Comparison of ENCODE assay signal across 8 cellular contexts in genomic region chr11:111230122-111230465, GRCh38. TPM values are rescaled to one million over a fixed set of nuclear protein-coding genes. Genes with fewer than 3 reads are reported as not detected.
A peak's percentile ranks its signal among the peaks of the same experiment; 100 is the strongest.
DNase-seq lines count a peak whose midpoint lies in the region; ATAC-seq, FAIRE-seq and TF ChIP-seq lines count a peak whose summit lies in the region.

No MANE protein-coding gene starts in this region.

- no peak overlapping the region for H3K4me3 ChIP-seq in CD4-positive, alpha-beta memory T cell (ENCODE audit: low read length in 2 of 2)
- peak overlapping the region; percentile 77; the same call in 1 of the 2 replicates for H3K4me3 ChIP-seq in PC-3 (ENCODE audit: low read length)
- H3K4me3 ChIP-seq in HepG2 (replicated peaks in 1 of 3; ENCODE audit: insufficient read depth in 1 of 3, low read depth in 2 of 3, low read length in 3 of 3) = peak overlapping the region in 1 of 3 experiments; percentile 72; a peak in 3 of 6 replicates

- peaks cover 12% of the 10 kb centered on the region for H3K4me1 ChIP-seq in CD4-positive, alpha-beta memory T cell (ENCODE audit: insufficient read depth, low read length)
- no peaks in the 10 kb centered on the region for H3K4me1 ChIP-seq in PC-3 (ENCODE audit: insufficient read depth, low read length)
- H3K4me1 ChIP-seq in HepG2 (ENCODE audit: insufficient read depth, low read length) = peaks cover 11% of the 10 kb centered on the region

- peak overlapping the region; percentile 90 for H2AFZ ChIP-seq in PC-3 (ENCODE audit: low read length)
- H2AFZ ChIP-seq in HepG2 (ENCODE audit: low read length) = no peak overlapping the region

- WGBS in HepG2 (ENCODE audit: low lambda C conversion rate) = 46% methylated on average over 6 of the region's 6 CpGs

- peak; percentile 26 for ATAC-seq in GM21717 (IDR thresholded peaks at IDR 0.05; ENCODE audit: unreplicated experiment)
- ATAC-seq in PC-3 = peak; percentile 64
- peak; percentile 70 for ATAC-seq in HepG2
- no peak for ATAC-seq in HG02973 (IDR thresholded peaks at IDR 0.05; ENCODE audit: unreplicated experiment)

- peak overlapping the region; percentile 64 to 87 (median 78) for H3K4me3 Mint-ChIP-seq in CD4-positive, alpha-beta memory T cell

- peaks cover 9 to 18% of the 10 kb centered on the region in 2 donors for H3K27me3 Mint-ChIP-seq in CD4-positive, alpha-beta memory T cell

- no peak for DNase-seq in CD4-positive, alpha-beta memory T cell
- no peak for DNase-seq in PC-3
- DNase-seq in HepG2 (ENCODE audit: low spot score) = no peak
- no peak for DNase-seq in NCI-H2196 treated with DMSO at 0.1 percent for 48 hours (lab: John Stamatoyannopoulos, UW; ENCODE audit: unreplicated experiment)
- no peak for DNase-seq in OCI-M2 (lab: John Stamatoyannopoulos, UW; ENCODE audit: unreplicated experiment)
- no peak for DNase-seq in cortex of kidney (lab: John Stamatoyannopoulos, UW)

- no peaks in the 10 kb centered on the region for H3K36me3 Mint-ChIP-seq in CD4-positive, alpha-beta memory T cell

- intact Hi-C loops in CD4-positive, alpha-beta memory T cell (cut with micrococcal nuclease) = loop anchor here (1.0 to 5.0 kb wide), 5 partner anchors 767 to 1283 kb away; no protein-coding TSS in a partner anchor
- intact Hi-C loops in PC-3 (cut with micrococcal nuclease) (loop anchor here (1.0 to 5.0 kb wide), 4 partner anchors 24 to 782 kb away; no protein-coding TSS in a partner anchor), HepG2 (cut with micrococcal nuclease; ENCODE audit: unreplicated experiment) (loop anchor here (1.0 to 5.0 kb wide), 3 partner anchors 217 to 788 kb away; no protein-coding TSS in a partner anchor)

- CTCF ChIA-PET in CD4-positive, alpha-beta memory T cell (lab: Charles Lee; ENCODE audit: partially characterized antibody) = interaction anchor here (0.6 to 4.1 kb wide), 19 partner anchors 9 to 1029 kb away, joined by 3 to 45 read pairs (median 4); partner anchors contain the start of gene FDX1
- CTCF ChIA-PET in PC-3 (lab: Charles Lee) (no interaction called here), HepG2 (lab: Yijun Ruan, JAX; ENCODE audit: low intra/inter-chr PET ratio, low total read pairs) (interaction anchor here (1.2 to 1.9 kb wide), 3 partner anchors 193 to 782 kb away, joined by 4 to 7 read pairs (median 6); no protein-coding TSS in a partner anchor)

- no peaks in the 10 kb centered on the region for H4K20me1 ChIP-seq in PC-3 (ENCODE audit: low read length)
- no peaks in the 10 kb centered on the region for H4K20me1 ChIP-seq in HepG2 (ENCODE audit: insufficient read depth, low read length)

- no peaks in the 10 kb centered on the region for H3K9me3 ChIP-seq in CD4-positive, alpha-beta memory T cell (ENCODE audit: control insufficient read depth in 1 of 2, low read length in 2 of 2)
- H3K9me3 ChIP-seq in PC-3 (ENCODE audit: low read length) = no peaks in the 10 kb centered on the region
- H3K9me3 ChIP-seq in HepG2 (ENCODE audit: low read length) = no peaks in the 10 kb centered on the region

- no peaks in the 10 kb centered on the region for H3K27me3 ChIP-seq in CD4-positive, alpha-beta memory T cell (ENCODE audit: insufficient read depth, low read length)
- peaks cover 12% of the 10 kb centered on the region for H3K27me3 ChIP-seq in PC-3 (ENCODE audit: low read length)
- peaks cover 0 to 15% of the 10 kb centered on the region in 2 experiments; a peak in 2 of 5 replicates for H3K27me3 ChIP-seq in HepG2 (ENCODE audit: control insufficient read depth in 1 of 2, insufficient read depth in 2 of 2, low read length in 2 of 2)

- H3K27ac ChIP-seq in CD4-positive, alpha-beta memory T cell (ENCODE audit: low read depth, low read length) = no peak overlapping the region
- H3K27ac ChIP-seq in PC-3 (ENCODE audit: low read length) (no peak overlapping the region), HepG2 (ENCODE audit: extremely low read length, insufficient read depth, low read length) (no peak overlapping the region)

- no TSS peak for BruUV-seq in PC-3 (replicated peaks; lab: Mats Ljungman, UMichigan)
- BruUV-seq in HepG2 (replicated peaks; lab: Mats Ljungman, UMichigan) = no TSS peak

- TF ChIP-seq CTCF in PC-3 (conservative IDR thresholded peaks at IDR 0.05; ENCODE audit: low read depth, low read length) (no peak), HepG2 (CRISPR knock-in tag; IDR thresholded peaks at IDR 0.05) (no peak)

- H3K79me2 ChIP-seq in PC-3 (ENCODE audit: low read length) (no peaks in the 10 kb centered on the region), HepG2 (ENCODE audit: insufficient read depth, low read length) (no peaks in the 10 kb centered on the region)

- no peak for FAIRE-seq in HepG2 (lab: Jason Lieb, UNC)

- no peaks in the 10 kb centered on the region for H3F3A ChIP-seq in PC-3 (ENCODE audit: low read length, unreplicated experiment)

- no peak for TF ChIP-seq RAD21 in HepG2 (CRISPR knock-in tag; IDR thresholded peaks at IDR 0.05)

- H3K27ac Mint-ChIP-seq in CD4-positive, alpha-beta memory T cell = peak overlapping the region in 1 of 7 donors; percentile 19

- peaks cover 12 to 22% (median 15%) of the 10 kb centered on the region in 4 donors for H3K4me1 Mint-ChIP-seq in CD4-positive, alpha-beta memory T cell

- no peak for TF ChIP-seq POLR2A in HepG2 (IDR thresholded peaks at IDR 0.05; ENCODE audit: insufficient read depth in 1 of 2, low read depth in 2 of 2, low read length in 2 of 2)

- no peaks in the 10 kb centered on the region for H3K36me3 ChIP-seq in CD4-positive, alpha-beta memory T cell (ENCODE audit: insufficient read depth, low read length)
- H3K36me3 ChIP-seq in PC-3 (ENCODE audit: low read depth, low read length) (no peaks in the 10 kb centered on the region), HepG2 (replicated peaks in 1 of 2; ENCODE audit: control insufficient read depth in 1 of 2, insufficient read depth in 2 of 2, low read length in 2 of 2) (no peaks in the 10 kb centered on the region)

- TF ChIP-seq EP300 in HepG2 (IDR thresholded peaks at IDR 0.05; ENCODE audit: low read depth in 2 of 2, low read length in 2 of 2) = no peak
- no peak for TF ChIP-seq EP300 in HepG2 (CRISPR knock-in tag; IDR thresholded peaks at IDR 0.05; ENCODE audit: borderline replicate concordance)

- H3K9ac ChIP-seq in PC-3 (ENCODE audit: low read length) = no peak overlapping the region
- H3K9ac ChIP-seq in HepG2 (ENCODE audit: insufficient read depth, low read depth, low read length) = no peak overlapping the region

- in situ Hi-C loops in HepG2 (cut with HindIII; ENCODE audit: extremely low pct_ligation_motif_present, low pct_unique_long_range_greater_than_20kb) = loop anchor here (10.0 kb wide), 1 partner anchor 765 kb away; no protein-coding TSS in a partner anchor

- no peaks in the 10 kb centered on the region for H3K9me2 ChIP-seq in PC-3 (replicated peaks; ENCODE audit: low read length)

- H3K4me2 ChIP-seq in PC-3 (ENCODE audit: low read length) (peak overlapping the region; percentile 79), HepG2 (ENCODE audit: low read depth, low read length) (peak overlapping the region; percentile 77)

- POLR2A ChIA-PET in CD4-positive, alpha-beta memory T cell (lab: Charles Lee; ENCODE audit: partially characterized antibody) = no interaction called here
- POLR2A ChIA-PET in PC-3 (lab: Charles Lee; ENCODE audit: unreplicated experiment) (no interaction called here), HepG2 (lab: Yijun Ruan, JAX) (no interaction called here)

- peaks cover 0 to 4% (median 0%) of the 10 kb centered on the region in 8 donors for H3K9me3 Mint-ChIP-seq in CD4-positive, alpha-beta memory T cell

RNA-seq across cellular contexts. Expression of gene POU2AF2, which starts 15.4 kb away (rescaled TPM):
- not detected for total RNA-seq in CD4-positive, alpha-beta memory T cell
- not detected for polyA plus RNA-seq in CD4-positive, alpha-beta memory T cell
- total RNA-seq in PC-3 (2014; rRNA removed) (not detected in 2 replicates), HepG2 (2016; rRNA removed; fragmentation: Illumina TruSeq; extraction: Trizol) (not detected in 2 replicates)
- total RNA-seq in HepG2 (2016; cell fraction: cytosol; rRNA removed; fragmentation: Illumina TruSeq; extraction: Trizol; ENCODE audit: low read depth) = not detected in 2 replicates
- not detected in 2 replicates for total RNA-seq in HepG2 (2016; cell fraction: insoluble cytoplasmic fraction; rRNA removed; fragmentation: Illumina TruSeq; extraction: Trizol)
- total RNA-seq in HepG2 (2016; cell fraction: membrane; rRNA removed; fragmentation: Illumina TruSeq; extraction: Trizol) = not detected in 2 replicates
- total RNA-seq in HepG2 (2016; cell fraction: nucleus; rRNA removed; fragmentation: Illumina TruSeq; extraction: Trizol) = not detected in 2 replicates
- 0.11 and 0.12 TPM in 2 replicates for polyA plus RNA-seq in HepG2 (2011; rRNA removed)
- 0.05 TPM in 1 of 2 replicates, not detected in the other for polyA plus RNA-seq in HepG2 (2011; cell fraction: cytosol; rRNA removed)
- not detected in 2 replicates for polyA plus RNA-seq in HepG2 (2011; cell fraction: nucleus; rRNA removed)
- 0.15 TPM in 1 of 2 replicates, not detected in the other for polyA plus RNA-seq in HepG2 (2012)
- polyA plus RNA-seq in HepG2 (2016; cell fraction: cytosol; fragmentation: Illumina TruSeq; extraction: Trizol; ENCODE audit: low read depth) = not detected in 2 replicates
- not detected in 2 replicates for polyA plus RNA-seq in HepG2 (2016; cell fraction: insoluble cytoplasmic fraction; fragmentation: Illumina TruSeq; extraction: Trizol; ENCODE audit: low read depth)
- not detected in 2 replicates for polyA plus RNA-seq in HepG2 (2016; cell fraction: membrane; fragmentation: Illumina TruSeq; extraction: Trizol; ENCODE audit: low read depth)
- polyA plus RNA-seq in HepG2 (2016; cell fraction: nucleus; fragmentation: Illumina TruSeq; extraction: Trizol; ENCODE audit: insufficient read depth, low read depth) = not detected in 2 replicates
- polyA minus RNA-seq in HepG2 (2011; rRNA and poly(A)+ RNA removed; ENCODE audit: low replicate concordance) = 0.48 TPM in 1 of 2 replicates, not detected in the other
- polyA minus RNA-seq in HepG2 (2011; cell fraction: cytosol; rRNA and poly(A)+ RNA removed) = not detected in 2 replicates
- 0.39 and 0.50 TPM in 2 replicates for polyA minus RNA-seq in HepG2 (2011; cell fraction: nucleus; rRNA and poly(A)+ RNA removed)
